1 cellular context compared by ENCODE assay signal in genomic region chr12:79512068-79512467, GRCh38.
TF ChIP-seq lines count a peak whose summit lies in the region.

No MANE protein-coding gene starts in this region.

TF ChIP-seq in K562, 482 proteins besides CTCF, POLR2A, EP300 and RAD21 (continued from another document):
- TF ChIP-seq ZNF512 (tag; IDR thresholded peaks at IDR 0.05) (no peak), NR3C1 (CRISPR knock-in tag; IDR thresholded peaks at IDR 0.05) (no peak)
- TF ChIP-seq, protein P1, sequence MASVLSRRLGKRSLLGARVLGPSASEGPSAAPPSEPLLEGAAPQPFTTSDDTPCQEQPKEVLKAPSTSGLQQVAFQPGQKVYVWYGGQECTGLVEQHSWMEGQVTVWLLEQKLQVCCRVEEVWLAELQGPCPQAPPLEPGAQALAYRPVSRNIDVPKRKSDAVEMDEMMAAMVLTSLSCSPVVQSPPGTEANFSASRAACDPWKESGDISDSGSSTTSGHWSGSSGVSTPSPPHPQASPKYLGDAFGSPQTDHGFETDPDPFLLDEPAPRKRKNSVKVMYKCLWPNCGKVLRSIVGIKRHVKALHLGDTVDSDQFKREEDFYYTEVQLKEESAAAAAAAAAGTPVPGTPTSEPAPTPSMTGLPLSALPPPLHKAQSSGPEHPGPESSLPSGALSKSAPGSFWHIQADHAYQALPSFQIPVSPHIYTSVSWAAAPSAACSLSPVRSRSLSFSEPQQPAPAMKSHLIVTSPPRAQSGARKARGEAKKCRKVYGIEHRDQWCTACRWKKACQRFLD (CRISPR knock-in tag; IDR thresholded peaks at IDR 0.05), result no peak
